ENCODE assay signal across 15 cellular contexts in genomic region chr14:22218729-22219128, GRCh38.
"Had no signal": no experiment of that assay in that cellular context is flagged by ENCODE, and none has a peak within 500 bp of the region (broad histone marks: within the 10 kb centered on the region; RNA-seq: fewer than 3 reads in every experiment).

No MANE protein-coding gene starts in this region.

- H3K9me3 ChIP-seq: adrenal gland, gastrocnemius medialis, tibial artery, uterus had no signal

- H3K9me3 Mint-ChIP-seq: activated T-cell treated with anti-CD3 and anti-CD28 coated beads, Interleukin-2, amount 50 U/mL, for 4 hours; T-helper 1 cell treated with Interleukin-12 subunit alpha and Interleukin-12 subunit beta and Interleukin-4 antibody, amounts not matched to agents 30 μg/mL and 1 μg/mL, for 36 hours had no signal

- ATAC-seq: activated T-cell treated with anti-CD3 and anti-CD28 coated beads, Interleukin-2, amount 50 U/mL, for 4 hours; gastrocnemius medialis; heart right ventricle; left ventricle myocardium superior had no signal

- H3K27me3 ChIP-seq: adrenal gland, tibial artery, uterus had no signal

- H3K4me1 ChIP-seq: adrenal gland, gastrocnemius medialis, heart right ventricle, parathyroid adenoma, uterus had no signal

- H3K27ac Mint-ChIP-seq: T-helper 1 cell treated with Interleukin-12 subunit alpha and Interleukin-12 subunit beta and Interleukin-4 antibody, amounts not matched to agents 30 μg/mL and 1 μg/mL, for 36 hours had no signal

- H2AFZ ChIP-seq: parathyroid adenoma had no signal

- DNase-seq: activated CD4-positive, CD25-positive, alpha-beta regulatory T cell; activated naive CD4-positive, alpha-beta T cell; activated T-cell treated with anti-CD3 and anti-CD28 coated beads, Interleukin-2, amount 50 U/mL, for 4 hours; adrenal gland; caudate nucleus; effector CD4-positive, alpha-beta T cell; gastrocnemius medialis; heart right ventricle; kidney; left ventricle myocardium superior; tibial artery; uterus had no signal

- H3K4me3 Mint-ChIP-seq: activated T-cell treated with anti-CD3 and anti-CD28 coated beads, Interleukin-2, amount 50 U/mL, for 4 hours; T-helper 1 cell treated with Interleukin-12 subunit alpha and Interleukin-12 subunit beta and Interleukin-4 antibody, amounts not matched to agents 30 μg/mL and 1 μg/mL, for 36 hours had no signal

- H3K4me3 ChIP-seq: adrenal gland, coronary artery, gastrocnemius medialis, heart right ventricle, tibial artery, uterus had no signal

- H3K36me3 ChIP-seq: adrenal gland, gastrocnemius medialis, heart right ventricle, tibial artery, uterus had no signal

- H3K27ac ChIP-seq: adrenal gland, coronary artery, gastrocnemius medialis, heart right ventricle, parathyroid adenoma, tibial artery, uterus had no signal

- H3K9ac ChIP-seq: parathyroid adenoma had no signal
